Comparison of ENCODE assay signal across 1 cellular context in the genomic region with DNA sequence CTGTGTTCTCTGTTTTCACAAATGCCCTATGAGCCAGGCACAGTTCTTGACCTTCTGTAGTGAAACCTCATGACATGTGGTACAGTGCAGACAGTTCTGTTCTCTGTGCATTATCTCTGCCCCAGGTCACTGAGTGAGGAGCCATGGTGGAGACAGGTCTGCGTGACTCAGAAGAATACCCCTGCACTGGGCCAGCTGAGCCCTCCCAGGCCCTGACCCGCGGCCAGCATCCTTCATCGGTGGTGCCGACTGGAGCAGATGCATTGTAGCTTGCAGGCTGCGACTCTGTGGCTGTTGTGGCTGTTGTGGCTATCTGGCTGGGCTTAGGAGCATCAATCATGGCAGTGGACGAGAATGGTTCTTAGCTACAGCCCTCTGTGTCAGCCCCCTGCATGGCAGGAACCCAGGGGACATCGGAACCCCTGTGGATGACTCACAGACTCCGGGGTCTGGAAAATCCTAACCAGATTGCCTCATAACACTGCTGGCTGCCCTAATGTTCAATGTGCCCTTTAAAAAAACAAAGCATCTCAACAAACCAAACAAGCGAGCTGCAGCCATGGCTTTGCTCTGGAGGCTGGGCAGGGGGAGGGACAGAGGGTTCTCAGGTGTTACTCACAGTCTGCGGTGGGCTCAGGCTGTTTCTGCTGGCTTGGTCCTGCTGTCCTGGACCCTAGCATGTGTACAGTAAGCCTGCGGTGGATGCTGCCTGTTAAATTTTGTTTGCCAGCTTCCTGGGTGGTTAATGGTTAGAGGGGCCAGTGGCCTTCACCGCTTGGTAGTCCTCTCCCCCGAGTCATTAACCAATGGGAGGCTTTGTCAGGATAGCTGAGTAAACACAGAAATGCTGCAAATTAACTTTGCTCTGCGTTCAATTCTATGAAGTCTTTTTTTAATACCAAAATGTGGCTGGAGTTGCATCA.
TF ChIP-seq lines count a peak whose summit lies in the region.

Gene SERPINA6 (minus strand): TSS at position 689 of the 923 bp plus-strand sequence. CDS start 8,688 bp downstream, outside the sequence.

TF ChIP-seq in HepG2, 621 proteins besides CTCF, POLR2A, EP300 and RAD21 (continued from another document and continues in another):
- TF ChIP-seq SALL1 (CRISPR knock-in tag; IDR thresholded peaks at IDR 0.05) (peak; percentile 57), ZNF17 (CRISPR knock-in tag; IDR thresholded peaks at IDR 0.05) (no peak), ARNT2 (CRISPR knock-in tag; IDR thresholded peaks at IDR 0.05; ENCODE audit: low read depth) (no peak), CAMTA2 (CRISPR knock-in tag; IDR thresholded peaks at IDR 0.05; ENCODE audit: borderline replicate concordance) (no peak), PCBP1 (IDR thresholded peaks at IDR 0.05; ENCODE audit: borderline replicate concordance, low read depth, low read length) (no peak), ZNF430 (CRISPR knock-in tag; IDR thresholded peaks at IDR 0.05) (no peak), GLI4 (CRISPR knock-in tag; IDR thresholded peaks at IDR 0.05; ENCODE audit: borderline replicate concordance) (no peak), ZMYM2 (CRISPR knock-in tag; IDR thresholded peaks at IDR 0.05) (no peak), KMT2B (CRISPR knock-in tag; IDR thresholded peaks at IDR 0.05) (no peak), CC2D1A (CRISPR knock-in tag; IDR thresholded peaks at IDR 0.05) (0 out of 2 replicates have a peak, but pooled peaks have one; percentile 18), ZBTB20 (CRISPR knock-in tag; IDR thresholded peaks at IDR 0.05; ENCODE audit: borderline replicate concordance, low read depth) (peak; percentile 82), GTF2F1 (IDR thresholded peaks at IDR 0.05; ENCODE audit: low read length) (no peak), HOXA3 (CRISPR knock-in tag; IDR thresholded peaks at IDR 0.05) (peak; percentile 71; the same call in 1 of the 2 replicates), SYNCRIP (IDR thresholded peaks at IDR 0.05; ENCODE audit: insufficient read depth, low read depth, low read length) (no peak), FOXJ3 (CRISPR knock-in tag; IDR thresholded peaks at IDR 0.05; ENCODE audit: borderline replicate concordance) (0 out of 2 replicates have a peak, but pooled peaks have one; percentile 54), FOSL1 (CRISPR knock-in tag; IDR thresholded peaks at IDR 0.05; ENCODE audit: borderline replicate concordance) (no peak), ZNF850 (CRISPR knock-in tag; conservative IDR thresholded peaks at IDR 0.05) (no peak), ZNF446 (CRISPR knock-in tag; IDR thresholded peaks at IDR 0.05) (no peak), ZNF484 (CRISPR knock-in tag; IDR thresholded peaks at IDR 0.05; ENCODE audit: borderline replicate concordance, low read depth) (no peak), KDM6A (CRISPR knock-in tag; IDR thresholded peaks at IDR 0.05; ENCODE audit: low read depth) (peak; percentile 52; the same call in 1 of the 2 replicates), ZNF354B (CRISPR knock-in tag; IDR thresholded peaks at IDR 0.05) (peak; percentile 41; the same call in 1 of the 2 replicates), USF2 (IDR thresholded peaks at IDR 0.05; ENCODE audit: low read depth, low read length) (no peak), USF2 (CRISPR knock-in tag; IDR thresholded peaks at IDR 0.05; ENCODE audit: borderline replicate concordance) (no peak), ZFP36 (IDR thresholded peaks at IDR 0.05; ENCODE audit: borderline replicate concordance, low read depth, low read length, partially characterized antibody) (no peak), ZNF709 (CRISPR knock-in tag; IDR thresholded peaks at IDR 0.05) (0 out of 2 replicates have a peak, but pooled peaks have one; percentile 44), E2F2 (CRISPR knock-in tag; IDR thresholded peaks at IDR 0.05; ENCODE audit: borderline replicate concordance) (no peak), RXRA (CRISPR knock-in tag; IDR thresholded peaks at IDR 0.05) (peak; percentile 73; the same call in 1 of the 2 replicates), ZNF589 (CRISPR knock-in tag; conservative IDR thresholded peaks at IDR 0.05) (no peak; the same call in 1 of the 2 replicates), DNMT1 (CRISPR knock-in tag; IDR thresholded peaks at IDR 0.05) (no peak), ZNF564 (CRISPR knock-in tag; IDR thresholded peaks at IDR 0.05) (no peak), ZNF296 (CRISPR knock-in tag; conservative IDR thresholded peaks at IDR 0.05) (no peak; the same call in 1 of the 2 replicates), ZNF83 (CRISPR knock-in tag; IDR thresholded peaks at IDR 0.05; ENCODE audit: borderline replicate concordance) (no peak), NFIC (IDR thresholded peaks at IDR 0.05; ENCODE audit: low read length) (0 out of 2 replicates have a peak, but pooled peaks have one; percentile 43), ZNF18 (CRISPR knock-in tag; IDR thresholded peaks at IDR 0.05; ENCODE audit: insufficient replicate concordance) (peak; percentile 72), ZNF839 (CRISPR knock-in tag; IDR thresholded peaks at IDR 0.05; ENCODE audit: borderline replicate concordance) (no peak), ZNF383 (CRISPR knock-in tag; IDR thresholded peaks at IDR 0.05; ENCODE audit: borderline replicate concordance) (no peak), SP1 (IDR thresholded peaks at IDR 0.05) (no peak), SP1 (CRISPR knock-in tag; IDR thresholded peaks at IDR 0.05) (no peak; the same call in 1 of the 2 replicates), ATAD3A (CRISPR knock-in tag; IDR thresholded peaks at IDR 0.05) (no peak), DPF2 (CRISPR knock-in tag; IDR thresholded peaks at IDR 0.05; ENCODE audit: borderline replicate concordance, low read depth) (peak; percentile 33; the same call in 1 of the 2 replicates), ZNF7 (CRISPR knock-in tag; IDR thresholded peaks at IDR 0.05) (no peak), ZNF670 (CRISPR knock-in tag; IDR thresholded peaks at IDR 0.05; ENCODE audit: borderline replicate concordance) (0 out of 2 replicates have a peak, but pooled peaks have one; percentile 43), SKI (IDR thresholded peaks at IDR 0.05; ENCODE audit: partially characterized antibody) (peak; percentile 25), PRDM15 (CRISPR knock-in tag; IDR thresholded peaks at IDR 0.05) (no peak), ZMYM4 (CRISPR knock-in tag; IDR thresholded peaks at IDR 0.05) (peak; percentile 89), RORA (CRISPR knock-in tag; IDR thresholded peaks at IDR 0.05) (no peak)
- TF ChIP-seq, protein P1, sequence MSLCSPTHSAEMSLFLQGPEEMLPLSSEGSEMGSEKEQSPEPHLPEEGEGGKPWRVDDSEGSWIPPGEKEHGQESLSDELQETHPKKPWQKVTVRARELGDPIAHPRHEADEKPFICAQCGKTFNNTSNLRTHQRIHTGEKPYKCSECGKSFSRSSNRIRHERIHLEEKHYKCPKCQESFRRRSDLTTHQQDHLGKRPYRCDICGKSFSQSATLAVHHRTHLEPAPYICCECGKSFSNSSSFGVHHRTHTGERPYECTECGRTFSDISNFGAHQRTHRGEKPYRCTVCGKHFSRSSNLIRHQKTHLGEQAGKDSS (CRISPR knock-in tag; IDR thresholded peaks at IDR 0.05; ENCODE audit: borderline replicate concordance, low read depth), result no peak
- TF ChIP-seq, protein P2, sequence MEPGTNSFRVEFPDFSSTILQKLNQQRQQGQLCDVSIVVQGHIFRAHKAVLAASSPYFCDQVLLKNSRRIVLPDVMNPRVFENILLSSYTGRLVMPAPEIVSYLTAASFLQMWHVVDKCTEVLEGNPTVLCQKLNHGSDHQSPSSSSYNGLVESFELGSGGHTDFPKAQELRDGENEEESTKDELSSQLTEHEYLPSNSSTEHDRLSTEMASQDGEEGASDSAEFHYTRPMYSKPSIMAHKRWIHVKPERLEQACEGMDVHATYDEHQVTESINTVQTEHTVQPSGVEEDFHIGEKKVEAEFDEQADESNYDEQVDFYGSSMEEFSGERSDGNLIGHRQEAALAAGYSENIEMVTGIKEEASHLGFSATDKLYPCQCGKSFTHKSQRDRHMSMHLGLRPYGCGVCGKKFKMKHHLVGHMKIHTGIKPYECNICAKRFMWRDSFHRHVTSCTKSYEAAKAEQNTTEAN (CRISPR knock-in tag; conservative IDR thresholded peaks at IDR 0.05), result no peak
- TF ChIP-seq, protein P3, sequence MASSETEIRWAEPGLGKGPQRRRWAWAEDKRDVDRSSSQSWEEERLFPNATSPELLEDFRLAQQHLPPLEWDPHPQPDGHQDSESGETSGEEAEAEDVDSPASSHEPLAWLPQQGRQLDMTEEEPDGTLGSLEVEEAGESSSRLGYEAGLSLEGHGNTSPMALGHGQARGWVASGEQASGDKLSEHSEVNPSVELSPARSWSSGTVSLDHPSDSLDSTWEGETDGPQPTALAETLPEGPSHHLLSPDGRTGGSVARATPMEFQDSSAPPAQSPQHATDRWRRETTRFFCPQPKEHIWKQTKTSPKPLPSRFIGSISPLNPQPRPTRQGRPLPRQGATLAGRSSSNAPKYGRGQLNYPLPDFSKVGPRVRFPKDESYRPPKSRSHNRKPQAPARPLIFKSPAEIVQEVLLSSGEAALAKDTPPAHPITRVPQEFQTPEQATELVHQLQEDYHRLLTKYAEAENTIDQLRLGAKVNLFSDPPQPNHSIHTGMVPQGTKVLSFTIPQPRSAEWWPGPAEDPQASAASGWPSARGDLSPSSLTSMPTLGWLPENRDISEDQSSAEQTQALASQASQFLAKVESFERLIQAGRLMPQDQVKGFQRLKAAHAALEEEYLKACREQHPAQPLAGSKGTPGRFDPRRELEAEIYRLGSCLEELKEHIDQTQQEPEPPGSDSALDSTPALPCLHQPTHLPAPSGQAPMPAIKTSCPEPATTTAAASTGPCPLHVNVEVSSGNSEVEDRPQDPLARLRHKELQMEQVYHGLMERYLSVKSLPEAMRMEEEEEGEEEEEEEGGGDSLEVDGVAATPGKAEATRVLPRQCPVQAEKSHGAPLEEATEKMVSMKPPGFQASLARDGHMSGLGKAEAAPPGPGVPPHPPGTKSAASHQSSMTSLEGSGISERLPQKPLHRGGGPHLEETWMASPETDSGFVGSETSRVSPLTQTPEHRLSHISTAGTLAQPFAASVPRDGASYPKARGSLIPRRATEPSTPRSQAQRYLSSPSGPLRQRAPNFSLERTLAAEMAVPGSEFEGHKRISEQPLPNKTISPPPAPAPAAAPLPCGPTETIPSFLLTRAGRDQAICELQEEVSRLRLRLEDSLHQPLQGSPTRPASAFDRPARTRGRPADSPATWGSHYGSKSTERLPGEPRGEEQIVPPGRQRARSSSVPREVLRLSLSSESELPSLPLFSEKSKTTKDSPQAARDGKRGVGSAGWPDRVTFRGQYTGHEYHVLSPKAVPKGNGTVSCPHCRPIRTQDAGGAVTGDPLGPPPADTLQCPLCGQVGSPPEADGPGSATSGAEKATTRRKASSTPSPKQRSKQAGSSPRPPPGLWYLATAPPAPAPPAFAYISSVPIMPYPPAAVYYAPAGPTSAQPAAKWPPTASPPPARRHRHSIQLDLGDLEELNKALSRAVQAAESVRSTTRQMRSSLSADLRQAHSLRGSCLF (CRISPR knock-in tag; IDR thresholded peaks at IDR 0.05; ENCODE audit: borderline replicate concordance), result no peak
